Comparison of ENCODE assay signal across 22 cellular contexts in the genomic region with DNA sequence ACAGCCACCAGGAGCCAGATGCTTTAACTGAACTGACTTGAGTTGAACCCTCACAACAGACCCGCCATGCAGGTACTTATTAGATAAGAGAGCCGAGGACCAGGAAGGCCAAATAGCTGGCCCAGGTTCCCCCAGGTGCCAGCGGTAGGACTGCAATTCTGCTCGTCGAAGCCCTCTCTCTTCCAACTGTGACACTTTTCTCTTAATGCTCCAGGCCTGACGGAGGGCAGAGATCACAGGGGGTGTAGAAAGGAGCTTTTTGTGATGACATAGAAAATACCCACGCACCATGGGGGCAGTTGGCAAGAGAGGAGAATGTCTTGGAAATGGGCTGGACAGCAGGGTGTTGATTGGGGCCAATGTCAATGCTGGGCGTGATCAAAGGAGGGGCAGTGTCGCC.
DNase-seq lines count a peak whose midpoint lies in the region; ATAC-seq and TF ChIP-seq lines count a peak whose summit lies in the region.
"Had no signal": no experiment of that assay in that cellular context is flagged by ENCODE, and none has a peak within 500 bp of the region (broad histone marks: within the 10 kb centered on the region; RNA-seq: fewer than 3 reads in every experiment).

No MANE protein-coding gene starts in this region.

- no peaks in the 10 kb centered on the region for H3K79me2 ChIP-seq in MM.1S (ENCODE audit: low read length)

- no peaks in the 10 kb centered on the region for H3K9me3 Mint-ChIP-seq in activated T-helper 1 cell treated with anti-CD3 and anti-CD28 coated beads, Interleukin-12 subunit alpha, Interleukin-12 subunit beta, Interleukin-2, Interleukin-4 antibody, amounts not matched to agents 30 ng/mL and 10 ng/mL and 1 ng/mL, durations not matched to agents 14 hours and 24 hours and 36 hours
- H3K9me3 Mint-ChIP-seq: CD8-positive, alpha-beta memory T cell had no signal

- peaks cover 7% of the 10 kb centered on the region for H3K27me3 Mint-ChIP-seq in activated T-helper 1 cell treated with anti-CD3 and anti-CD28 coated beads, Interleukin-12 subunit alpha, Interleukin-12 subunit beta, Interleukin-2, Interleukin-4 antibody, amounts not matched to agents 30 ng/mL and 10 ng/mL and 1 ng/mL, durations not matched to agents 14 hours and 24 hours and 36 hours (ENCODE audit: insufficient read depth)
- H3K27me3 Mint-ChIP-seq: CD4-positive, CD25-positive, alpha-beta regulatory T cell had no signal

- no peaks in the 10 kb centered on the region for H3K4me1 Mint-ChIP-seq in activated T-helper 1 cell treated with anti-CD3 and anti-CD28 coated beads, Interleukin-12 subunit alpha, Interleukin-12 subunit beta, Interleukin-2, Interleukin-4 antibody, amounts not matched to agents 30 ng/mL and 10 ng/mL and 1 ng/mL, durations not matched to agents 14 hours and 24 hours and 36 hours (ENCODE audit: low read depth)
- H3K4me1 Mint-ChIP-seq: CD14-positive monocyte; CD4-positive, alpha-beta memory T cell; CD4-positive, CD25-positive, alpha-beta regulatory T cell; CD8-positive, alpha-beta memory T cell had no signal

- no peaks in the 10 kb centered on the region for H3K9me3 ChIP-seq in HEK293 (ENCODE audit: control insufficient read depth, insufficient read depth, low read depth, low read length)
- no peaks in the 10 kb centered on the region for H3K9me3 ChIP-seq in MM.1S (replicated peaks; ENCODE audit: insufficient read depth, low read length)
- H3K9me3 ChIP-seq: BE2C, BLaER1 had no signal

- H3K27me3 ChIP-seq in MM.1S (replicated peaks; ENCODE audit: insufficient read depth, low read length), result no peaks in the 10 kb centered on the region
- H3K27me3 ChIP-seq: BE2C, BLaER1 had no signal

- CTCF ChIA-PET in HEK293 (lab: Yijun Ruan, JAX), result no interaction called here

- DNase-seq in cardiac septum (ENCODE audit: low spot score) (peak; percentile 27), left ventricle myocardium superior (no peak), MM.1S (no peak), left colon (no peak), putamen (ENCODE audit: low spot score) (no peak)
- no peak for DNase-seq in activated T-helper 1 cell treated with anti-CD3 and anti-CD28 coated beads, Interleukin-12 subunit alpha, Interleukin-12 subunit beta, Interleukin-2, Interleukin-4 antibody, amounts not matched to agents 30 ng/mL and 10 ng/mL and 1 ng/mL, durations not matched to agents 14 hours and 24 hours and 36 hours (ENCODE audit: low spot score)
- DNase-seq: 8988T; ACHN; BE2C; C1 segment of cervical spinal cord; CD4-positive, alpha-beta memory T cell; CD4-positive, CD25-positive, alpha-beta regulatory T cell; CD8-positive, alpha-beta memory T cell; DMS 273 treated with DMSO at 0.1 percent for 48 hours; DND-41; EL; GDM1 had no signal

- H3K4me1 ChIP-seq in HEK293 (ENCODE audit: control insufficient read depth, insufficient read depth, low read length), result no peaks in the 10 kb centered on the region
- peaks cover 4% of the 10 kb centered on the region for H3K4me1 ChIP-seq in MM.1S (ENCODE audit: low read length)

- no peak overlapping the region for H3K4me3 Mint-ChIP-seq in activated T-helper 1 cell treated with anti-CD3 and anti-CD28 coated beads, Interleukin-12 subunit alpha, Interleukin-12 subunit beta, Interleukin-2, Interleukin-4 antibody, amounts not matched to agents 30 ng/mL and 10 ng/mL and 1 ng/mL, durations not matched to agents 14 hours and 24 hours and 36 hours
- H3K4me3 Mint-ChIP-seq: CD14-positive monocyte; CD4-positive, alpha-beta memory T cell; CD4-positive, CD25-positive, alpha-beta regulatory T cell; CD8-positive, alpha-beta memory T cell had no signal

- no peaks in the 10 kb centered on the region for H3K36me3 Mint-ChIP-seq in activated T-helper 1 cell treated with anti-CD3 and anti-CD28 coated beads, Interleukin-12 subunit alpha, Interleukin-12 subunit beta, Interleukin-2, Interleukin-4 antibody, amounts not matched to agents 30 ng/mL and 10 ng/mL and 1 ng/mL, durations not matched to agents 14 hours and 24 hours and 36 hours (ENCODE audit: low read depth)
- H3K36me3 Mint-ChIP-seq: CD14-positive monocyte; CD4-positive, alpha-beta memory T cell; CD4-positive, CD25-positive, alpha-beta regulatory T cell; CD8-positive, alpha-beta memory T cell had no signal

- H3K9me2 ChIP-seq in MM.1S (replicated peaks; ENCODE audit: insufficient read depth, low read length), result no peaks in the 10 kb centered on the region

- no peaks in the 10 kb centered on the region for H4K20me1 ChIP-seq in MM.1S (ENCODE audit: insufficient read depth, low read length)
- H4K20me1 ChIP-seq: BLaER1 had no signal

- H3K27ac Mint-ChIP-seq in activated T-helper 1 cell treated with anti-CD3 and anti-CD28 coated beads, Interleukin-12 subunit alpha, Interleukin-12 subunit beta, Interleukin-2, Interleukin-4 antibody, amounts not matched to agents 30 ng/mL and 10 ng/mL and 1 ng/mL, durations not matched to agents 14 hours and 24 hours and 36 hours, result no peak overlapping the region
- H3K27ac Mint-ChIP-seq: CD14-positive monocyte; CD4-positive, alpha-beta memory T cell; CD4-positive, CD25-positive, alpha-beta regulatory T cell; CD8-positive, alpha-beta memory T cell had no signal

- intact Hi-C loops in cardiac septum (cut with DNase I) (no loop called here), left ventricle myocardium superior (cut with micrococcal nuclease) (no loop called here), left colon (cut with DNase I, micrococcal nuclease) (no loop called here)
- intact Hi-C loops in activated T-helper 1 cell treated with anti-CD3 and anti-CD28 coated beads, Interleukin-12 subunit alpha, Interleukin-12 subunit beta, Interleukin-2, Interleukin-4 antibody, amounts not matched to agents 30 ng/mL and 10 ng/mL and 1 ng/mL, durations not matched to agents 14 hours and 24 hours and 36 hours (cut with micrococcal nuclease), result no loop called here

- H3K27ac ChIP-seq in HEK293 (ENCODE audit: extremely low read depth, low read depth, low read length) (no peak overlapping the region), MM.1S (ENCODE audit: low read length) (peak overlapping the region; percentile 50; the same call in 1 of the 2 replicates)
- H3K27ac ChIP-seq: BLaER1 had no signal

- no peak overlapping the region for H3K9ac ChIP-seq in MM.1S (ENCODE audit: low read length)
- H3K9ac ChIP-seq: BLaER1 had no signal

- POLR2A ChIA-PET in HEK293 (lab: Yijun Ruan, JAX), result no interaction called here

- no peak overlapping the region for H3K4me2 ChIP-seq in MM.1S (ENCODE audit: low read depth, low read length)
- H3K4me2 ChIP-seq: BLaER1 had no signal

- TF ChIP-seq CTCF in HEK293 (tag by site-specific recombination; IDR thresholded peaks at IDR 0.05), result no peak
- no peak for TF ChIP-seq CTCF in MM.1S (IDR thresholded peaks at IDR 0.05; ENCODE audit: low read length)

- no peaks in the 10 kb centered on the region for H3K36me3 ChIP-seq in HEK293 (ENCODE audit: control insufficient read depth in 2 of 2, insufficient read depth in 1 of 2, low read length in 2 of 2)
- H3K36me3 ChIP-seq in MM.1S (replicated peaks; ENCODE audit: insufficient read depth, low read length), result no peaks in the 10 kb centered on the region
- H3K36me3 ChIP-seq: BE2C, BLaER1 had no signal

- H2AFZ ChIP-seq in MM.1S (ENCODE audit: low read length), result no peak overlapping the region

- no peak for ATAC-seq in left ventricle myocardium superior
- ATAC-seq in left colon, result peak; percentile 62
- no peak for ATAC-seq in GM19351 (IDR thresholded peaks at IDR 0.05; ENCODE audit: unreplicated experiment)
- ATAC-seq: GM12878 had no signal

- H3F3A ChIP-seq in MM.1S (ENCODE audit: insufficient read depth, low read length), result no peaks in the 10 kb centered on the region

- no peak overlapping the region for H3K4me3 ChIP-seq in HEK293 (ENCODE audit: low read depth, low read length)
- H3K4me3 ChIP-seq in MM.1S (ENCODE audit: low read length), result no peak overlapping the region
- H3K4me3 ChIP-seq: BLaER1, GM12878 had no signal

TF ChIP-seq in HEK293, 187 proteins besides CTCF, POLR2A, EP300 and RAD21:
- TF ChIP-seq ZNF140 (tag by site-specific recombination; IDR thresholded peaks at IDR 0.05) (peak; percentile 54; the same call in 1 of the 2 replicates), ZNF302 (tag by site-specific recombination; IDR thresholded peaks at IDR 0.05; ENCODE audit: low read depth) (no peak)
